7 cellular contexts compared by ENCODE assay signal in the genomic region with DNA sequence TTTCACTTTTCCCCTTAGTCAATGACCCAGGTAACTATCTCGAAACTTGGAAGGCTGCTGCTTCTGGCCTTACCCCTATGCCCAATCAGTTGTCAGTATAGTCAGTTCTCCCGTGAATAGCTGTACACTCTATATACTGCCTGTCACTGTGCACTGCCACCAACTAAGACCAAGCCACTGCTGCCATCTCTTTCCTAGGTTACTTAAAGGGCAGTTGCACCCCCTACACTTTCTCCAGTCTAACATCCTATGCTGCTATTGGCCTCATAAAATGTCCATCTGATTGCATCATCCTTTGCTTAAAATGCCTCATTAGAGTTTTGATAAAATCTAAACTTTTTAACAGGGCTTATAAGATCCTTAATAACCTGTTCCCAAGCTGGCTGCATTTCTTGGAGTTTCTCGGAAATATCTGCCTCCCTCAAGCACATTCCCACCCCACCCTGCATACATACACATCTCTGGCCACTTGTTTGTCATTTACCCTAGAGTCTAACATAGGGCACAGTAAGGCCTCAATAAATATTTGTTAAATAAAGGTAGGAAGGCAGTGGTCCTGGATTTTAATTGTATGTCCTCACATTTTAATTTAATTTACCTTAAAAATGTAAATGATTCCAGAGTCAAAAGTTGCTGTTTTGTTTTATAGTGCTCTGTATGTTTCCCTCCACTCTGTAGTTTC. TPM values are rescaled to one million over a fixed set of nuclear protein-coding genes. Genes with fewer than 3 reads are reported as not detected.
DNase-seq lines count a peak whose midpoint lies in the region; ATAC-seq lines count a peak whose summit lies in the region.

No MANE protein-coding gene starts in this region.

- no peak overlapping the region for H3K4me3 ChIP-seq in skeletal muscle satellite cell (ENCODE audit: low read length)

- H3K4me2 ChIP-seq in skeletal muscle satellite cell (ENCODE audit: low read length): peak overlapping the region; percentile 72

- peaks cover 0 to 16% of the 10 kb centered on the region in 2 donors for H3K36me3 Mint-ChIP-seq in activated naive CD4-positive, alpha-beta T cell treated with anti-CD3 and anti-CD28 coated beads, Interleukin-2, amount 50 U/mL, for 72 hours

- H3K9ac ChIP-seq in skeletal muscle satellite cell (ENCODE audit: low read depth, low read length): peak overlapping the region; percentile 72

- H3K36me3 ChIP-seq in skeletal muscle satellite cell (ENCODE audit: insufficient read depth, low read length): no peaks in the 10 kb centered on the region

- no peak for DNase-seq in activated naive CD4-positive, alpha-beta T cell treated with anti-CD3 and anti-CD28 coated beads, Interleukin-2, amount 50 U/mL, for 72 hours (ENCODE audit: low spot score in 2 of 2)
- no peak for DNase-seq in dermis blood vessel endothelial cell
- DNase-seq in NCI-H510A (lab: John Stamatoyannopoulos, UW): no peak
- no peak for DNase-seq in SKM-1 treated with dmso at 0.1 percent for 144 hours (lab: John Stamatoyannopoulos, UW; ENCODE audit: unreplicated experiment)

- no peaks in the 10 kb centered on the region for H3K9me3 Mint-ChIP-seq in activated naive CD4-positive, alpha-beta T cell treated with anti-CD3 and anti-CD28 coated beads, Interleukin-2, amount 50 U/mL, for 72 hours

- ATAC-seq in GM19035 (IDR thresholded peaks at IDR 0.05; ENCODE audit: unreplicated experiment) (peak; percentile 57), HG03196 (IDR thresholded peaks at IDR 0.05; ENCODE audit: unreplicated experiment) (peak; percentile 33)
- ATAC-seq in activated naive CD4-positive, alpha-beta T cell treated with anti-CD3 and anti-CD28 coated beads, Interleukin-2, amount 50 U/mL, for 72 hours: peak; percentile 71 to 77

- no peaks in the 10 kb centered on the region for H3K9me3 ChIP-seq in skeletal muscle satellite cell (replicated peaks; ENCODE audit: low read length)

- no peaks in the 10 kb centered on the region for H3K27me3 ChIP-seq in skeletal muscle satellite cell (ENCODE audit: control insufficient read depth, insufficient read depth, low read length)

- H3K27ac Mint-ChIP-seq in activated naive CD4-positive, alpha-beta T cell treated with anti-CD3 and anti-CD28 coated beads, Interleukin-2, amount 50 U/mL, for 72 hours: peak overlapping the region; percentile 86 to 94

- peaks cover 39% of the 10 kb centered on the region for H3K4me1 ChIP-seq in skeletal muscle satellite cell (ENCODE audit: control insufficient read depth, insufficient read depth, low read length)

RNA-seq across cellular contexts. Expression of gene TNFAIP8, which starts 32.7 kb away (rescaled TPM):
- total RNA-seq in activated naive CD4-positive, alpha-beta T cell treated with anti-CD3 and anti-CD28 coated beads, Interleukin-2, amount 50 U/mL, for 72 hours: 100 to 1,000 TPM; 110 to 146 TPM
- 20.5 and 25.1 TPM in 2 replicates for total RNA-seq in skeletal muscle satellite cell (2012; rRNA removed)
- total RNA-seq in dermis blood vessel endothelial cell: 13.6 and 15.9 TPM in 2 replicates
